ENCODE assay signal across 23 cellular contexts in the genomic region with DNA sequence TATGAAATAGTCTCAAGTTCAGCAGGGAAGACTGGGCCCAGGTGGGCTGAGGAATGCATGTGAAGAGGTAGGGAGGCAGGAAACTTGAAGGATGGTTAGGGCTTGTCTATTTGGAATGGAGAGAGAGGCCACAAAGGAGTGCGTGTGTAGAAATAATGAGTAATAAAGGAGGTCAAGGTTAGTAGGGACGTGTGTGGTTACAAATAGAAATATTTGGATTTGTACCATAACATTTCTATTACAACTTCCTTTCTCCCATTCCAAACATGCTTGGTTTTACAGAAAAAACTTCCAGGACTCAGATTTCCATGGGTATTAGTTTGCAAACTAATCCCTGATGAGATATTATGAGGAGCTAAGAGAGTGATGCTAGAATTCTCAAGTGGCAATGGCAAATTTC.
DNase-seq lines count a peak whose midpoint lies in the region; ATAC-seq and TF ChIP-seq lines count a peak whose summit lies in the region.
"Had no signal": no experiment of that assay in that cellular context is flagged by ENCODE, and none has a peak within 500 bp of the region (broad histone marks: within the 10 kb centered on the region; RNA-seq: fewer than 3 reads in every experiment).

No MANE protein-coding gene starts in this region.

- H3K9me3 Mint-ChIP-seq in neural crest cell = peaks cover 11% of the 10 kb centered on the region
- H3K9me3 Mint-ChIP-seq in naive thymus-derived CD8-positive, alpha-beta T cell = peaks cover 0 to 22% (median 2%) of the 10 kb centered on the region in 9 donors
- peaks cover 5 to 11% of the 10 kb centered on the region in 2 donors for H3K9me3 Mint-ChIP-seq in natural killer cell

- POLR2A ChIA-PET in naive thymus-derived CD8-positive, alpha-beta T cell (lab: Charles Lee) = no interaction called here

- no peak overlapping the region for H3K27ac ChIP-seq in right atrium auricular region
- H3K27ac ChIP-seq: BLaER1, breast epithelium, dorsolateral prefrontal cortex, ovary, skin epidermis had no signal

- no peaks in the 10 kb centered on the region for H3K4me1 ChIP-seq in right atrium auricular region
- H3K4me1 ChIP-seq: BLaER1, breast epithelium had no signal

- H3K27ac Mint-ChIP-seq in neural crest cell (ENCODE audit: unreplicated experiment) (peak overlapping the region; percentile 87), natural killer cell (no peak overlapping the region)
- no peak overlapping the region for H3K27ac Mint-ChIP-seq in naive thymus-derived CD8-positive, alpha-beta T cell

- no peak for ATAC-seq in naive thymus-derived CD8-positive, alpha-beta T cell
- ATAC-seq in natural killer cell = no peak
- ATAC-seq: Right ventricle myocardium inferior had no signal

- H3K4me3 ChIP-seq in AG10803 (ENCODE audit: low read length) (no peak overlapping the region), choroid plexus epithelial cell (ENCODE audit: low read depth, low read length) (no peak overlapping the region), right atrium auricular region (no peak overlapping the region)
- H3K4me3 ChIP-seq: BLaER1, breast epithelium, dorsolateral prefrontal cortex, ovary, skin epidermis had no signal

- H3K4me3 Mint-ChIP-seq in neural crest cell (no peak overlapping the region), natural killer cell (no peak overlapping the region)
- no peak overlapping the region for H3K4me3 Mint-ChIP-seq in naive thymus-derived CD8-positive, alpha-beta T cell

- H3K36me3 ChIP-seq in right atrium auricular region = no peaks in the 10 kb centered on the region
- H3K36me3 ChIP-seq: BLaER1, breast epithelium, ovary had no signal

- DNase-seq in AG10803 (ENCODE audit: low read depth) (peak; percentile 56), HT1080 (ENCODE audit: low read depth) (peak; percentile 34), choroid plexus epithelial cell (ENCODE audit: low read depth) (peak; percentile 61), neural crest cell (ENCODE audit: low read depth, low spot score) (no peak), natural killer cell (no peak), right atrium auricular region (ENCODE audit: low spot score) (no peak), NCI-H1105 (lab: John Stamatoyannopoulos, UW) (no peak)
- DNase-seq in naive thymus-derived CD8-positive, alpha-beta T cell = no peak
- DNase-seq: activated CD4-positive, alpha-beta T cell treated with anti-CD3 and anti-CD28 coated beads, Interleukin-2, amount 50 U/mL, for 4 hours; activated naive CD4-positive, alpha-beta T cell treated with anti-CD3 and anti-CD28 coated beads, Interleukin-2, amount 50 U/mL, for 16 hours; activated T-cell treated with anti-CD3 and anti-CD28 coated beads, Interleukin-2, amount 50 U/mL, for 1 hour; DMS153; dorsolateral prefrontal cortex; head of caudate nucleus; NCI-H187 treated with DMSO at 0.1 percent for 48 hours; NCI-H510A; ovary; stimulated activated CD4-positive, alpha-beta T cell treated with anti-CD3 and anti-CD28 coated beads, Interleukin-4, amount 100 ng/mL, for 1 hour; T-helper 1 cell had no signal

- H3K27me3 Mint-ChIP-seq in neural crest cell (ENCODE audit: low read depth) = no peaks in the 10 kb centered on the region
- peaks cover 0 to 3% (median 0%) of the 10 kb centered on the region in 5 donors for H3K27me3 Mint-ChIP-seq in naive thymus-derived CD8-positive, alpha-beta T cell
- H3K27me3 Mint-ChIP-seq in natural killer cell (ENCODE audit: low read depth in 2 of 2) = no peaks in the 10 kb centered on the region

- H3K36me3 Mint-ChIP-seq in neural crest cell (ENCODE audit: low read depth) (peaks cover 15% of the 10 kb centered on the region), natural killer cell (no peaks in the 10 kb centered on the region)
- H3K36me3 Mint-ChIP-seq in naive thymus-derived CD8-positive, alpha-beta T cell = no peaks in the 10 kb centered on the region

- H3K4me1 Mint-ChIP-seq in neural crest cell (peaks cover 8% of the 10 kb centered on the region), natural killer cell (no peaks in the 10 kb centered on the region)
- H3K4me1 Mint-ChIP-seq in naive thymus-derived CD8-positive, alpha-beta T cell = no peaks in the 10 kb centered on the region

- TF ChIP-seq CTCF in AG10803 (conservative IDR thresholded peaks at IDR 0.05; ENCODE audit: low read length) (no peak), choroid plexus epithelial cell (conservative IDR thresholded peaks at IDR 0.05; ENCODE audit: low read depth, low read length) (no peak), neural crest cell (conservative IDR thresholded peaks at IDR 0.05) (no peak), natural killer cell (IDR thresholded peaks at IDR 0.05) (no peak), right atrium auricular region (IDR thresholded peaks at IDR 0.05) (no peak)

- intact Hi-C loops in natural killer cell (cut with micrococcal nuclease) = no loop called here

- H3K27me3 ChIP-seq in right atrium auricular region = no peaks in the 10 kb centered on the region
- H3K27me3 ChIP-seq: BLaER1, breast epithelium, dorsolateral prefrontal cortex, ovary had no signal

- H3K9me3 ChIP-seq in right atrium auricular region = no peaks in the 10 kb centered on the region
- H3K9me3 ChIP-seq: BLaER1, breast epithelium, ovary had no signal

Comparison
In these comparisons a context has a peak if more than half of its experiments do, and no peak if none do; other contexts are left out.
1. DNase-seq: peak in AG10803 (single experiment), HT1080 (single experiment) and choroid plexus epithelial cell (single experiment); none in neural crest cell (single experiment), naive thymus-derived CD8-positive, alpha-beta T cell (0 of 10), natural killer cell (single experiment), right atrium auricular region (single experiment) and NCI-H1105 (single experiment).